Comparison of ENCODE assay signal across 15 cellular contexts in genomic region chr9:2261421-2262103, GRCh38.
"Had no signal": no experiment of that assay in that cellular context is flagged by ENCODE, and none has a peak within 500 bp of the region (broad histone marks: within the 10 kb centered on the region; RNA-seq: fewer than 3 reads in every experiment).

No MANE protein-coding gene starts in this region.

- H3K27ac Mint-ChIP-seq: activated naive CD4-positive, alpha-beta T cell treated with anti-CD3 and anti-CD28 coated beads for 36 hours; activated naive CD8-positive, alpha-beta T cell treated with anti-CD3 and anti-CD28 coated beads, Interleukin-2, amount 50 U/mL, for 24 hours; naive B cell; stimulated activated naive B cell treated with anti-CD40 and anti-IgM and Interleukin-4, amounts not matched to agents 10 μg/mL and 1 μg/mL and 100 μg/mL, for 72 hours had no signal

- H3K36me3 Mint-ChIP-seq: naive B cell; stimulated activated naive B cell treated with anti-CD40 and anti-IgM and Interleukin-4, amounts not matched to agents 10 μg/mL and 1 μg/mL and 100 μg/mL, for 72 hours had no signal

- H3K27me3 Mint-ChIP-seq: naive B cell; stimulated activated naive B cell treated with anti-CD40 and anti-IgM and Interleukin-4, amounts not matched to agents 10 μg/mL and 1 μg/mL and 100 μg/mL, for 72 hours had no signal

- DNase-seq: activated CD4-positive, alpha-beta T cell treated with anti-CD3 and anti-CD28 coated beads, Interleukin-2, amount 50 U/mL, for 4 hours; activated CD4-positive, CD25-positive, alpha-beta regulatory T cell treated with anti-CD3 and anti-CD28 coated beads, Interleukin-2, amount 50 U/mL, for 72 hours; activated naive CD8-positive, alpha-beta T cell treated with anti-CD3 and anti-CD28 coated beads, Interleukin-2, amount 50 U/mL, for 24 hours; activated T-cell treated with anti-CD3 and anti-CD28 coated beads for 4 hours; left colon; lower lobe of right lung; midbrain; naive B cell; stimulated activated CD4-positive, alpha-beta T cell treated with anti-CD3 and anti-CD28 coated beads, Interleukin-15, amount 100 ng/mL, for 24 hours; stimulated activated CD4-positive, alpha-beta T cell treated with anti-CD3 and anti-CD28 coated beads, Interleukin-4, amount 100 ng/mL, for 1 hour; stimulated activated naive B cell treated with anti-CD40 and anti-IgM and Interleukin-4, amounts not matched to agents 10 μg/mL and 1 μg/mL and 100 μg/mL, for 72 hours; thyroid gland had no signal

- H3K9me3 Mint-ChIP-seq: activated naive CD4-positive, alpha-beta T cell treated with anti-CD3 and anti-CD28 coated beads for 36 hours; activated naive CD8-positive, alpha-beta T cell treated with anti-CD3 and anti-CD28 coated beads, Interleukin-2, amount 50 U/mL, for 24 hours; naive B cell; stimulated activated naive B cell treated with anti-CD40 and anti-IgM and Interleukin-4, amounts not matched to agents 10 μg/mL and 1 μg/mL and 100 μg/mL, for 72 hours had no signal

- H3K36me3 ChIP-seq: lower lobe of right lung, right atrium auricular region, thyroid gland had no signal

- H3K27me3 ChIP-seq: right atrium auricular region, thyroid gland had no signal

- H3K9me3 ChIP-seq: lower lobe of right lung, right atrium auricular region, thyroid gland had no signal

- H3K27ac ChIP-seq: lower lobe of right lung, right atrium auricular region, thyroid gland had no signal

- H3K4me3 Mint-ChIP-seq: activated naive CD4-positive, alpha-beta T cell treated with anti-CD3 and anti-CD28 coated beads for 36 hours; activated naive CD8-positive, alpha-beta T cell treated with anti-CD3 and anti-CD28 coated beads, Interleukin-2, amount 50 U/mL, for 24 hours; naive B cell; stimulated activated naive B cell treated with anti-CD40 and anti-IgM and Interleukin-4, amounts not matched to agents 10 μg/mL and 1 μg/mL and 100 μg/mL, for 72 hours had no signal

- H3K4me3 ChIP-seq: lower lobe of right lung, right atrium auricular region, skin epidermis, thyroid gland had no signal
